In genomic region chr12:2284321-2284813, GRCh38 we compare ENCODE assay signal across 11 cellular contexts.
DNase-seq lines count a peak whose midpoint lies in the region; ATAC-seq, FAIRE-seq and TF ChIP-seq lines count a peak whose summit lies in the region.
"Had no signal": no experiment of that assay in that cellular context is flagged by ENCODE, and none has a peak within 500 bp of the region (broad histone marks: within the 10 kb centered on the region; RNA-seq: fewer than 3 reads in every experiment).

No MANE protein-coding gene starts in this region.

- POLR2A ChIA-PET in GM12878 (lab: Charles Lee): no interaction called here
- POLR2A ChIA-PET in CD4-positive, alpha-beta memory T cell (lab: Charles Lee; ENCODE audit: partially characterized antibody): no interaction called here

- H3K79me2 ChIP-seq in ACC112 (ENCODE audit: control insufficient read depth, insufficient read depth, low read length, unreplicated experiment) (no peaks in the 10 kb centered on the region), GM12878 (ENCODE audit: control insufficient read depth, insufficient read depth, low read length) (no peaks in the 10 kb centered on the region)

- H3K4me3 Mint-ChIP-seq in CD4-positive, alpha-beta memory T cell: no peak overlapping the region
- H3K4me3 Mint-ChIP-seq: CD8-positive, alpha-beta memory T cell; natural killer cell had no signal

- no peak for TF ChIP-seq EP300 in GM12878 (IDR thresholded peaks at IDR 0.05; ENCODE audit: borderline replicate concordance in 1 of 2, control insufficient read depth in 1 of 2, low read depth in 2 of 2, low read length in 2 of 2)

- H3K4me1 ChIP-seq in ACC112 (ENCODE audit: control insufficient read depth, insufficient read depth, low read length, unreplicated experiment) (peaks cover 34% of the 10 kb centered on the region), GM12878 (ENCODE audit: control insufficient read depth, insufficient read depth, low read length) (no peaks in the 10 kb centered on the region), mesodermal cell (ENCODE audit: control insufficient read depth, insufficient read depth, low read length, poor library complexity, severe bottlenecking) (peaks cover 45% of the 10 kb centered on the region)
- no peaks in the 10 kb centered on the region for H3K4me1 ChIP-seq in CD4-positive, alpha-beta memory T cell (ENCODE audit: insufficient read depth, low read length)

- H3K4me3 ChIP-seq in ACC112 (ENCODE audit: low read depth, low read length) (peak overlapping the region; percentile 59), MG63 (no peak overlapping the region; the same call in 1 of the 2 replicates), GM12878 (no peak overlapping the region), mesodermal cell (ENCODE audit: extremely low read depth, insufficient read depth, low read length, poor library complexity, severe bottlenecking) (no peak overlapping the region)
- no peak overlapping the region for H3K4me3 ChIP-seq in CD4-positive, alpha-beta memory T cell (ENCODE audit: low read length in 2 of 2)

- peaks cover 12 to 33% of the 10 kb centered on the region in 2 donors for H3K27me3 Mint-ChIP-seq in CD4-positive, alpha-beta memory T cell

- SMC1A ChIA-PET in GM12878 (lab: Charles Lee; ENCODE audit: uncharacterized antibody, unreplicated experiment): interaction anchor here (1.3 to 1.5 kb wide), 3 partner anchors 58 to 344 kb away, joined by 4 to 5 read pairs (median 4); no protein-coding TSS in a partner anchor

- TF ChIP-seq CTCF in GM12878 (IDR thresholded peaks at IDR 0.05 in 2 of 3, conservative IDR thresholded peaks at IDR 0.05 in 1 of 3; ENCODE audit: control insufficient read depth in 2 of 3, extremely low read depth in 1 of 3, insufficient read depth in 1 of 3, low read depth in 3 of 3, low read length in 3 of 3) (no peak), GM10266 (IDR thresholded peaks at IDR 0.05; ENCODE audit: control insufficient read depth, insufficient read depth, low read depth, missing control alignments) (no peak)

- peaks cover 17% of the 10 kb centered on the region for H3K9me3 ChIP-seq in MG63
- peaks cover 2% of the 10 kb centered on the region; the same call in 1 of the 3 replicates for H3K9me3 ChIP-seq in GM12878 (replicated peaks; ENCODE audit: control insufficient read depth, insufficient read depth, low read length)
- no peaks in the 10 kb centered on the region for H3K9me3 ChIP-seq in mesodermal cell (ENCODE audit: control insufficient read depth, low read length)
- no peaks in the 10 kb centered on the region for H3K9me3 ChIP-seq in CD4-positive, alpha-beta memory T cell (ENCODE audit: control insufficient read depth in 1 of 2, low read length in 2 of 2)

- H3K4me2 ChIP-seq in GM12878 (ENCODE audit: control insufficient read depth, insufficient read depth): no peak overlapping the region

- H3K36me3 Mint-ChIP-seq in CD4-positive, alpha-beta memory T cell: no peaks in the 10 kb centered on the region
- H3K36me3 Mint-ChIP-seq: CD8-positive, alpha-beta memory T cell; natural killer cell had no signal

- CTCF ChIA-PET in GM12878 (lab: Yijun Ruan, JAX): interaction anchor here (0.6 to 1.2 kb wide), 7 partner anchors 8 to 276 kb away, joined by 3 to 4 read pairs (median 3); no protein-coding TSS in a partner anchor
- CTCF ChIA-PET in CD4-positive, alpha-beta memory T cell (lab: Charles Lee; ENCODE audit: partially characterized antibody): no interaction called here

- peak; percentile 76 for DNase-seq in MG63
- DNase-seq in GM12878 (ENCODE audit: low read depth, low spot score): no peak
- no peak for DNase-seq in G401 (ENCODE audit: low spot score)
- no peak for DNase-seq in CD4-positive, alpha-beta memory T cell
- no peak for DNase-seq in GM10266 (ENCODE audit: extremely low spot score)
- DNase-seq: CD8-positive, alpha-beta memory T cell; natural killer cell had no signal

- RAD21 ChIA-PET in GM12878 (lab: Charles Lee; ENCODE audit: unreplicated experiment): interaction anchor here (0.6 to 1.0 kb wide), 2 partner anchors 167 to 299 kb away, joined by 3 read pairs; no protein-coding TSS in a partner anchor

- in situ Hi-C loops in GM12878 (cut with MboI) (no loop called here), G401 (cut with HindIII; ENCODE audit: low sequenced_read_pairs) (no loop called here)

- H2AFZ ChIP-seq in ACC112 (ENCODE audit: low read length, unreplicated experiment) (peak overlapping the region; percentile 92), GM12878 (ENCODE audit: control insufficient read depth, low read depth, low read length) (no peak overlapping the region)

- WGBS in GM12878 (ENCODE audit: insufficient coverage, insufficient replicate concordance, low lambda C conversion rate, missing lambda C conversion rate): 46% methylated on average over 10 of the region's 10 CpGs
- 86 to 88% methylated on average over 9 of the region's 10 CpGs for WGBS in mesodermal cell (ENCODE audit: insufficient coverage in 2 of 2), 2 experiments

- no peak overlapping the region for H3K27ac Mint-ChIP-seq in CD4-positive, alpha-beta memory T cell
- H3K27ac Mint-ChIP-seq: CD8-positive, alpha-beta memory T cell; natural killer cell had no signal

- H3K27me3 ChIP-seq in ACC112 (ENCODE audit: insufficient read depth, low read length) (no peaks in the 10 kb centered on the region), MG63 (no peaks in the 10 kb centered on the region), GM12878 (replicated peaks in 1 of 2; ENCODE audit: control insufficient read depth in 2 of 2, insufficient read depth in 2 of 2, low read length in 1 of 2) (no peaks in the 10 kb centered on the region; a peak in 1 of 4 replicates)
- H3K27me3 ChIP-seq in CD4-positive, alpha-beta memory T cell (ENCODE audit: insufficient read depth, low read length): peaks cover 5% of the 10 kb centered on the region

- H3K9me3 Mint-ChIP-seq in CD4-positive, alpha-beta memory T cell: peaks cover 0 to 16% (median 2%) of the 10 kb centered on the region in 8 donors
- H3K9me3 Mint-ChIP-seq: natural killer cell had no signal

- intact Hi-C loops in GM12878 (cut with micrococcal nuclease; ENCODE audit: unreplicated experiment): loop anchor here (10.0 kb wide), 1 partner anchor 490 kb away; no protein-coding TSS in a partner anchor
- intact Hi-C loops in CD4-positive, alpha-beta memory T cell (cut with micrococcal nuclease): no loop called here

- no peaks in the 10 kb centered on the region for H4K20me1 ChIP-seq in GM12878 (ENCODE audit: control insufficient read depth, insufficient read depth)

- BruUV-seq in GM12878 (replicated peaks; lab: Mats Ljungman, UMichigan): no TSS peak

- H3K4me1 Mint-ChIP-seq in CD4-positive, alpha-beta memory T cell: no peaks in the 10 kb centered on the region
- H3K4me1 Mint-ChIP-seq: CD8-positive, alpha-beta memory T cell; natural killer cell had no signal

- H3K9ac ChIP-seq in GM12878 (ENCODE audit: control insufficient read depth, insufficient read depth, low read length): no peak overlapping the region

- H3K27ac ChIP-seq in ACC112 (ENCODE audit: low read depth, low read length) (peak overlapping the region; percentile 58), GM12878 (ENCODE audit: control insufficient read depth, insufficient read depth) (no peak overlapping the region), mesodermal cell (ENCODE audit: low read depth, low read length, severe bottlenecking) (peak overlapping the region; percentile 47)
- H3K27ac ChIP-seq in CD4-positive, alpha-beta memory T cell (ENCODE audit: low read depth, low read length): no peak overlapping the region

- TF ChIP-seq RAD21 in GM12878 (IDR thresholded peaks at IDR 0.05; ENCODE audit: insufficient read depth, low read depth, low read length): no peak

- no peaks in the 10 kb centered on the region for H3K36me3 ChIP-seq in ACC112 (ENCODE audit: insufficient read depth, low read length)
- H3K36me3 ChIP-seq in MG63: no peaks in the 10 kb centered on the region
- H3K36me3 ChIP-seq in GM12878 (ENCODE audit: control insufficient read depth in 2 of 2, insufficient read depth in 2 of 2, low read length in 1 of 2): no peaks in the 10 kb centered on the region
- H3K36me3 ChIP-seq in mesodermal cell (ENCODE audit: control insufficient read depth, insufficient read depth, low read length): no peaks in the 10 kb centered on the region
- H3K36me3 ChIP-seq in CD4-positive, alpha-beta memory T cell (ENCODE audit: insufficient read depth, low read length): no peaks in the 10 kb centered on the region

- TF ChIP-seq POLR2A in GM12878 (IDR thresholded peaks at IDR 0.05; ENCODE audit: low read depth, low read length): no peak

- FAIRE-seq in GM12878 (lab: Jason Lieb, UNC): no peak
- FAIRE-seq: endothelial cell of umbilical vein had no signal

- ATAC-seq in GM12878 (peak; percentile 44), HG02970 (IDR thresholded peaks at IDR 0.05; ENCODE audit: low FRiP score, unreplicated experiment) (no peak)

TF ChIP-seq in GM12878, 131 proteins besides CTCF, POLR2A, EP300 and RAD21 (continues in another document):
- no peak for TF ChIP-seq CBFB (IDR thresholded peaks at IDR 0.05; ENCODE audit: low read depth)
- no peak for TF ChIP-seq REST (IDR thresholded peaks at IDR 0.05; ENCODE audit: low read depth, low read length)
- no peak for TF ChIP-seq EED (IDR thresholded peaks at IDR 0.05; ENCODE audit: low read depth)

Comparison
In these comparisons a context has a peak if more than half of its experiments do, and no peak if none do; other contexts are left out.
1. H3K27ac ChIP-seq: peak in ACC112 (single experiment) and mesodermal cell (single experiment); none in GM12878 (single experiment) and CD4-positive, alpha-beta memory T cell (single experiment).